13 cellular contexts compared by ENCODE assay signal in genomic region chr2:234423884-234424283, GRCh38.
DNase-seq lines count a peak whose midpoint lies in the region; ATAC-seq and TF ChIP-seq lines count a peak whose summit lies in the region.
"Had no signal": no experiment of that assay in that cellular context is flagged by ENCODE, and none has a peak within 500 bp of the region (broad histone marks: within the 10 kb centered on the region; RNA-seq: fewer than 3 reads in every experiment).

No MANE protein-coding gene starts in this region.

- H3K9me3 Mint-ChIP-seq in activated naive CD4-positive, alpha-beta T cell treated with anti-CD3 and anti-CD28 coated beads for 36 hours: no peaks in the 10 kb centered on the region
- no peaks in the 10 kb centered on the region for H3K9me3 Mint-ChIP-seq in activated naive CD4-positive, alpha-beta T cell treated with anti-CD3 and anti-CD28 coated beads, Interleukin-2, amount 50 U/mL, for 72 hours
- H3K9me3 Mint-ChIP-seq in central memory CD8-positive, alpha-beta T cell: no peaks in the 10 kb centered on the region
- H3K9me3 Mint-ChIP-seq: activated B cell treated with CpG ODN at 0.5 μM for 24 hours had no signal

- intact Hi-C loops in activated naive CD4-positive, alpha-beta T cell treated with anti-CD3 and anti-CD28 coated beads for 36 hours (cut with micrococcal nuclease): loop anchor here (1.0 kb wide), 2 partner anchors 30 to 70 kb away; no protein-coding TSS in a partner anchor
- intact Hi-C loops in Panc1 (cut with micrococcal nuclease; ENCODE audit: unreplicated experiment): loop anchor here (10.0 kb wide), 1 partner anchor 61 kb away; no protein-coding TSS in a partner anchor

- no TSS peak for BruUV-seq in Panc1 (replicated peaks; lab: Mats Ljungman, UMichigan)

- POLR2A ChIA-PET in Panc1 (lab: Charles Lee): no interaction called here

- H3K36me3 ChIP-seq in Panc1 (ENCODE audit: control insufficient read depth, insufficient read depth, low read length) (no peaks in the 10 kb centered on the region), thymus (ENCODE audit: control insufficient read depth, insufficient read depth) (peaks cover under 1% of the 10 kb centered on the region)
- H3K36me3 ChIP-seq: prostate gland had no signal

- ATAC-seq in activated naive CD4-positive, alpha-beta T cell treated with anti-CD3 and anti-CD28 coated beads, Interleukin-2, amount 50 U/mL, for 72 hours: no peak
- no peak for ATAC-seq in Panc1
- no peak for ATAC-seq in central memory CD8-positive, alpha-beta T cell (replicated peaks; ENCODE audit: extremely low read depth, poor library complexity, severe bottlenecking)
- ATAC-seq in GM18858 (IDR thresholded peaks at IDR 0.05; ENCODE audit: unreplicated experiment): no peak

- H3K4me3 Mint-ChIP-seq in activated naive CD4-positive, alpha-beta T cell treated with anti-CD3 and anti-CD28 coated beads for 36 hours: no peak overlapping the region
- no peak overlapping the region for H3K4me3 Mint-ChIP-seq in central memory CD8-positive, alpha-beta T cell
- H3K4me3 Mint-ChIP-seq: activated B cell treated with CpG ODN at 0.5 μM for 24 hours had no signal

- H3K4me3 ChIP-seq in Panc1 (ENCODE audit: low read depth in 2 of 2, low read length in 2 of 2) (no peak overlapping the region), thymus (ENCODE audit: low read length) (no peak overlapping the region)
- H3K4me3 ChIP-seq: prostate gland had no signal

- H3K27me3 ChIP-seq in Panc1 (ENCODE audit: control insufficient read depth, insufficient read depth, low read length): no peaks in the 10 kb centered on the region
- H3K27me3 ChIP-seq in thymus (ENCODE audit: control insufficient read depth, insufficient read depth): no peaks in the 10 kb centered on the region

- DNase-seq in activated naive CD4-positive, alpha-beta T cell treated with anti-CD3 and anti-CD28 coated beads for 36 hours: no peak
- no peak for DNase-seq in activated naive CD4-positive, alpha-beta T cell treated with anti-CD3 and anti-CD28 coated beads, Interleukin-2, amount 50 U/mL, for 72 hours (ENCODE audit: low spot score in 2 of 2)
- DNase-seq in Panc1 (ENCODE audit: low read depth, low spot score): no peak
- DNase-seq in central memory CD8-positive, alpha-beta T cell (ENCODE audit: low spot score in 2 of 2): no peak
- DNase-seq in stimulated activated CD4-positive, alpha-beta T cell treated with anti-CD3 and anti-CD28 coated beads, Interleukin-12 subunit alpha, Interleukin-12 subunit beta, amount 100 ng/mL, for 4 hours: no peak
- no peak for DNase-seq in activated CD8-positive, alpha-beta memory T cell treated with anti-CD3 and anti-CD28 coated beads, Interleukin-2, amount 50 U/mL, for 48 hours
- DNase-seq: ACHN, activated B cell treated with CpG ODN at 0.5 μM for 24 hours, NCI-H1417, NCI-H2171 treated with DMSO at 0.1 percent for 48 hours had no signal

- H3K27ac Mint-ChIP-seq in activated naive CD4-positive, alpha-beta T cell treated with anti-CD3 and anti-CD28 coated beads for 36 hours: peak overlapping the region; percentile 70
- H3K27ac Mint-ChIP-seq in activated naive CD4-positive, alpha-beta T cell treated with anti-CD3 and anti-CD28 coated beads, Interleukin-2, amount 50 U/mL, for 72 hours: peak overlapping the region in 1 of 2 donors; percentile 66
- peak overlapping the region; percentile 99 for H3K27ac Mint-ChIP-seq in central memory CD8-positive, alpha-beta T cell (ENCODE audit: low read depth)

- H3K4me1 Mint-ChIP-seq in activated naive CD4-positive, alpha-beta T cell treated with anti-CD3 and anti-CD28 coated beads for 36 hours (ENCODE audit: low read depth): peaks cover 78% of the 10 kb centered on the region
- peaks cover 70% of the 10 kb centered on the region for H3K4me1 Mint-ChIP-seq in central memory CD8-positive, alpha-beta T cell

- WGBS in thymus: 68% methylated on average over 4 of the region's 4 CpGs

- no peak for TF ChIP-seq CTCF in Panc1 (IDR thresholded peaks at IDR 0.05)

- H3K4me1 ChIP-seq in Panc1 (ENCODE audit: control insufficient read depth, insufficient read depth, low read length) (peaks cover 23% of the 10 kb centered on the region), thymus (ENCODE audit: control insufficient read depth, insufficient read depth, low read length) (peaks cover 68% of the 10 kb centered on the region)
- H3K4me1 ChIP-seq: prostate gland had no signal

- H3K27me3 Mint-ChIP-seq in activated naive CD4-positive, alpha-beta T cell treated with anti-CD3 and anti-CD28 coated beads for 36 hours (ENCODE audit: low read depth): no peaks in the 10 kb centered on the region
- no peaks in the 10 kb centered on the region for H3K27me3 Mint-ChIP-seq in central memory CD8-positive, alpha-beta T cell
- H3K27me3 Mint-ChIP-seq: activated B cell treated with CpG ODN at 0.5 μM for 24 hours had no signal

- CTCF ChIA-PET in activated naive CD4-positive, alpha-beta T cell treated with anti-CD3 and anti-CD28 coated beads for 36 hours (lab: Charles Lee): interaction anchor here (0.8 kb wide), 1 partner anchor 125 kb away, joined by 3 read pairs; no protein-coding TSS in a partner anchor
- CTCF ChIA-PET in Panc1 (lab: Charles Lee): no interaction called here

- H3K27ac ChIP-seq in Panc1 (ENCODE audit: low read length): peak overlapping the region; percentile 63; the same call in 1 of the 2 replicates
- H3K27ac ChIP-seq in thymus (ENCODE audit: low read depth): peak overlapping the region; percentile 83
- H3K27ac ChIP-seq: prostate gland had no signal

- H3K9me3 ChIP-seq in Panc1 (ENCODE audit: control insufficient read depth, insufficient read depth, low read depth, low read length) (no peaks in the 10 kb centered on the region), thymus (ENCODE audit: control insufficient read depth) (no peaks in the 10 kb centered on the region)
- H3K9me3 ChIP-seq: prostate gland had no signal

- in situ Hi-C loops in Panc1 (cut with HindIII; ENCODE audit: low pct_unique_long_range_greater_than_20kb, low sequenced_read_pairs): no loop called here

- H3K36me3 Mint-ChIP-seq in activated naive CD4-positive, alpha-beta T cell treated with anti-CD3 and anti-CD28 coated beads for 36 hours (ENCODE audit: low read depth): no peaks in the 10 kb centered on the region
- H3K36me3 Mint-ChIP-seq in activated naive CD4-positive, alpha-beta T cell treated with anti-CD3 and anti-CD28 coated beads, Interleukin-2, amount 50 U/mL, for 72 hours: peaks cover 0 to 18% of the 10 kb centered on the region in 2 donors
- peaks cover 25% of the 10 kb centered on the region for H3K36me3 Mint-ChIP-seq in central memory CD8-positive, alpha-beta T cell (ENCODE audit: insufficient read depth)
